25 cellular contexts compared by ENCODE assay signal in genomic region chr7:51357821-51358220, GRCh38. TPM values are rescaled to one million over a fixed set of nuclear protein-coding genes. Genes with fewer than 3 reads are reported as not detected.
DNase-seq lines count a peak whose midpoint lies in the region; ATAC-seq and TF ChIP-seq lines count a peak whose summit lies in the region.
"Had no signal": no experiment of that assay in that cellular context is flagged by ENCODE, and none has a peak within 500 bp of the region (broad histone marks: within the 10 kb centered on the region; RNA-seq: fewer than 3 reads in every experiment).

No MANE protein-coding gene starts in this region.

- peak overlapping the region in 1 of 2 donors; percentile 23 for H3K27ac ChIP-seq in liver (ENCODE audit: low read depth in 1 of 2, low read length in 2 of 2)

- H3K9ac ChIP-seq in liver (ENCODE audit: low read depth in 1 of 2, low read length in 2 of 2) = no peak overlapping the region

- TF ChIP-seq CTCF in liver (IDR thresholded peaks at IDR 0.05; ENCODE audit: low read depth, low read length, missing input control) = no peak

- DNase-seq in DMS 273 (lab: John Stamatoyannopoulos, UW; ENCODE audit: unreplicated experiment) (peak; percentile 30), DMS 273 treated with DMSO at 0.1 percent for 48 hours (lab: John Stamatoyannopoulos, UW) (no peak), Ammon's horn (ENCODE audit: low spot score) (peak; percentile 21), SK-MEL-5 (ENCODE audit: low read depth, low spot score) (peak; percentile 28), DMS153 (lab: John Stamatoyannopoulos, UW) (no peak), SKM-1 (lab: John Stamatoyannopoulos, UW; ENCODE audit: unreplicated experiment) (no peak)
- DNase-seq: 8988T; activated CD4-positive, alpha-beta T cell treated with anti-CD3 and anti-CD28 coated beads for 48 hours; activated naive CD8-positive, alpha-beta T cell treated with anti-CD3 and anti-CD28 coated beads for 36 hours; BE2C; Caco-2; cortex of kidney; GF-D8; H7; MM.1S; NCI-H1930; NCI-H82; stimulated activated CD4-positive, alpha-beta T cell treated with anti-CD3 and anti-CD28 coated beads, Interleukin-4, amount 100 ng/mL, for 24 hours had no signal

- in situ Hi-C loops in SK-MEL-5 (cut with HindIII; ENCODE audit: low pct_unique_long_range_greater_than_20kb, low sequenced_read_pairs) = no loop called here

- no peak for ATAC-seq in GM21423 (IDR thresholded peaks at IDR 0.05; ENCODE audit: unreplicated experiment)
- ATAC-seq: activated T-helper 17 cell treated with anti-CD3 and anti-CD28 coated beads, Interleukin-2, amount 50 U/mL, for 72 hours had no signal

- no peaks in the 10 kb centered on the region for H3K36me3 ChIP-seq in liver (ENCODE audit: control insufficient read depth in 4 of 4, insufficient read depth in 3 of 4, low read depth in 1 of 4, low read length in 3 of 4)
- H3K36me3 ChIP-seq: BE2C had no signal

- H3K27me3 ChIP-seq in liver (ENCODE audit: control insufficient read depth in 4 of 4, insufficient read depth in 4 of 4, low read length in 3 of 4) = no peaks in the 10 kb centered on the region
- H3K27me3 ChIP-seq: BE2C, body of pancreas had no signal

- peak; percentile 31 to 52 for TF ChIP-seq RAD21 in liver (IDR thresholded peaks at IDR 0.05)

- H3K4me3 ChIP-seq in liver (ENCODE audit: low read depth in 1 of 3, low read length in 3 of 3) = no peak overlapping the region
- H3K4me3 ChIP-seq: body of pancreas, smooth muscle cell had no signal

- H3K4me1 ChIP-seq in liver (ENCODE audit: control insufficient read depth in 4 of 4, insufficient read depth in 4 of 4, low read length in 3 of 4) = peaks cover 5 to 24% (median 17%) of the 10 kb centered on the region in 4 donors
- H3K4me1 ChIP-seq: BE2C had no signal

- no peaks in the 10 kb centered on the region for H3K9me3 ChIP-seq in liver (ENCODE audit: control insufficient read depth in 4 of 4, low read length in 3 of 4)
- H3K9me3 ChIP-seq: BE2C, body of pancreas, Caco-2 had no signal

- 72% methylated on average over 6 of the region's 6 CpGs for WGBS in liver

TF ChIP-seq in liver, 16 proteins besides CTCF, POLR2A, EP300 and RAD21:
- TF ChIP-seq FOXA1 (IDR thresholded peaks at IDR 0.05) (no peak), SP1 (IDR thresholded peaks at IDR 0.05) (no peak), GABPA (IDR thresholded peaks at IDR 0.05 in 1 of 2, conservative IDR thresholded peaks at IDR 0.05 in 1 of 2) (no peak), ZBTB33 (IDR thresholded peaks at IDR 0.05) (no peak), JUND (IDR thresholded peaks at IDR 0.05) (no peak), EGR1 (IDR thresholded peaks at IDR 0.05; ENCODE audit: low read depth in 2 of 2) (no peak), FOXA2 (IDR thresholded peaks at IDR 0.05) (no peak), TAF1 (conservative IDR thresholded peaks at IDR 0.05) (no peak), RXRA (IDR thresholded peaks at IDR 0.05) (no peak), YY1 (IDR thresholded peaks at IDR 0.05) (no peak), HNF4A (conservative IDR thresholded peaks at IDR 0.05) (no peak), REST (IDR thresholded peaks at IDR 0.05) (no peak), HNF4G (IDR thresholded peaks at IDR 0.05) (no peak)
- TF ChIP-seq, protein P1, sequence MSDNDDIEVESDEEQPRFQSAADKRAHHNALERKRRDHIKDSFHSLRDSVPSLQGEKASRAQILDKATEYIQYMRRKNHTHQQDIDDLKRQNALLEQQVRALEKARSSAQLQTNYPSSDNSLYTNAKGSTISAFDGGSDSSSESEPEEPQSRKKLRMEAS (IDR thresholded peaks at IDR 0.05) = no peak
- TF ChIP-seq, protein P2, sequence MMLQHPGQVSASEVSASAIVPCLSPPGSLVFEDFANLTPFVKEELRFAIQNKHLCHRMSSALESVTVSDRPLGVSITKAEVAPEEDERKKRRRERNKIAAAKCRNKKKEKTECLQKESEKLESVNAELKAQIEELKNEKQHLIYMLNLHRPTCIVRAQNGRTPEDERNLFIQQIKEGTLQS (IDR thresholded peaks at IDR 0.05) = no peak
TF ChIP-seq in liver: peak in this region for 0.

RNA-seq across cellular contexts. Expression of gene COBL, which starts 41.2 kb away (rescaled TPM):
- total RNA-seq in SK-MEL-5 (2014; rRNA removed; shearing (Covaris generic)) = 8.6 and 9.2 TPM in 2 replicates
- polyA plus RNA-seq in SK-MEL-5 (2015; cell fraction: cytosol; rRNA removed) = 9.4 and 9.6 TPM in 2 replicates
- polyA plus RNA-seq in SK-MEL-5 (2015; cell fraction: nucleus; rRNA removed) = 5.7 and 11.7 TPM in 2 replicates
- total RNA-seq in liver = 10 to 100 TPM in 1 of 2 donors, 1 to 10 TPM in 1; 5.8 to 18.7 TPM
- polyA plus RNA-seq in liver = 10 to 100 TPM in 1 of 2 donors, 1 to 10 TPM in 1; 8.6 to 12.8 TPM
- total RNA-seq: activated naive CD8-positive, alpha-beta T cell treated with anti-CD3 and anti-CD28 coated beads for 36 hours; activated T-helper 17 cell treated with anti-CD3 and anti-CD28 coated beads, Interleukin-2, amount 50 U/mL, for 72 hours; fibroblast of villous mesenchyme; pulmonary artery endothelial cell had no signal

Comparison
In these comparisons a context has a peak if more than half of its experiments do, and no peak if none do; other contexts are left out.
1. DNase-seq: peak in DMS 273 (single experiment), Ammon's horn (single experiment) and SK-MEL-5 (single experiment); none in DMS 273 treated with DMSO at 0.1 percent for 48 hours (single experiment), DMS153 (single experiment) and SKM-1 (single experiment).